In genomic region chr1:223920805-223921204, GRCh38 we compare ENCODE assay signal across 8 cellular contexts.
DNase-seq lines count a peak whose midpoint lies in the region; ATAC-seq and TF ChIP-seq lines count a peak whose summit lies in the region.
"Not testable (repeated sequence)": the region's sequence is repeated elsewhere in the genome, so short reads cannot be mapped to it uniquely, and the experiment has no call there.

No MANE protein-coding gene starts in this region.

- H3K27ac Mint-ChIP-seq in WTC11, type B pancreatic cell: not testable (repeated sequence)

- H3K9me1 ChIP-seq in IMR-90 (ENCODE audit: insufficient read depth, low read length), result not testable (repeated sequence)

- not testable (repeated sequence) for H3K18ac ChIP-seq in IMR-90 (ENCODE audit: low read depth, low read length)

- not testable (repeated sequence) for H2AK5ac ChIP-seq in IMR-90 (ENCODE audit: low read depth, low read length)

- H3K27me3 Mint-ChIP-seq in WTC11 (ENCODE audit: low read depth); type B pancreatic cell: not testable (repeated sequence)

- TF ChIP-seq CTCF in AG10803 (conservative IDR thresholded peaks at IDR 0.05; ENCODE audit: low read length) (peak; percentile 35), IMR-90 (conservative IDR thresholded peaks at IDR 0.05; ENCODE audit: low read depth, low read length) (peak; percentile 13; the same call in 1 of the 2 replicates), astrocyte of the cerebellum (IDR thresholded peaks at IDR 0.05; ENCODE audit: low read depth, low read length, missing control alignments) (peak; percentile 11), fibroblast of pulmonary artery (IDR thresholded peaks at IDR 0.05; ENCODE audit: low read length, missing control alignments) (peak; percentile 6), psoas muscle (IDR thresholded peaks at IDR 0.05) (peak; percentile 27), type B pancreatic cell (conservative IDR thresholded peaks at IDR 0.05) (peak; percentile 35)
- not testable (repeated sequence) for TF ChIP-seq CTCF in WTC11 (IDR thresholded peaks at IDR 0.05)

- not testable (repeated sequence) for H3K27me3 ChIP-seq in IMR-90 (ENCODE audit: control insufficient read depth, insufficient read depth, low read length); psoas muscle (ENCODE audit: insufficient read depth in 3 of 3, low read length in 2 of 3)

- H4K91ac ChIP-seq in IMR-90 (ENCODE audit: insufficient read depth, low read depth, low read length), result not testable (repeated sequence)

- not testable (repeated sequence) for H3K4me3 ChIP-seq in AG10803 (ENCODE audit: low read length); IMR-90 (ENCODE audit: insufficient read depth, low read depth, low read length); astrocyte of the cerebellum (ENCODE audit: low read depth, low read length); fibroblast of pulmonary artery (replicated peaks; ENCODE audit: low read depth, low read length); psoas muscle

- not testable (repeated sequence) for H4K5ac ChIP-seq in IMR-90 (ENCODE audit: low read depth, low read length)

- H3K14ac ChIP-seq in IMR-90 (replicated peaks; ENCODE audit: low read depth, low read length), result not testable (repeated sequence)

- not testable (repeated sequence) for H3K4ac ChIP-seq in IMR-90 (ENCODE audit: low read depth, low read length)

- H2AK9ac ChIP-seq in IMR-90 (replicated peaks; ENCODE audit: low read depth, low read length, poor library complexity), result not testable (repeated sequence)

- POLR2A ChIA-PET in IMR-90 (lab: Charles Lee; ENCODE audit: unreplicated experiment); WTC11 (lab: Charles Lee): not testable (repeated sequence)

- not testable (repeated sequence) for H2AFZ ChIP-seq in IMR-90 (replicated peaks; ENCODE audit: low read length, poor library complexity)

- not testable (repeated sequence) for H4K20me1 ChIP-seq in IMR-90 (ENCODE audit: insufficient read depth, low read length)

- TF ChIP-seq RAD21 in IMR-90 (IDR thresholded peaks at IDR 0.05; ENCODE audit: low read length), result 0 out of 2 replicates have a peak, but pooled peaks have one; percentile 17

- H2BK20ac ChIP-seq in IMR-90 (ENCODE audit: low read depth, low read length), result not testable (repeated sequence)

- WGBS in IMR-90 (ENCODE audit: extremely low coverage in 2 of 2, insufficient read length in 1 of 2), 2 experiments, result no CpG with 5 or more reads among the region's 4 CpGs
- WGBS in psoas muscle, 3 donors, result 89 to 100% (median 100%) methylated on average over 1 of the region's 4 CpGs

- CTCF ChIA-PET in IMR-90 (lab: Yijun Ruan, JAX); WTC11 (lab: Charles Lee): not testable (repeated sequence)

- H2BK120ac ChIP-seq in IMR-90 (ENCODE audit: low read depth, low read length), result not testable (repeated sequence)

- H3K9ac ChIP-seq in IMR-90 (ENCODE audit: low read depth, low read length), result not testable (repeated sequence)

- H3K56ac ChIP-seq in IMR-90 (ENCODE audit: extremely low read depth, insufficient read depth, low read length), result not testable (repeated sequence)

- H2BK5ac ChIP-seq in IMR-90 (ENCODE audit: low read depth, low read length, poor library complexity, severe bottlenecking), result not testable (repeated sequence)

- dilution Hi-C loops in IMR-90 (cut with HindIII; ENCODE audit: low sequenced_read_pairs, unreplicated experiment), result not testable (repeated sequence)

- not testable (repeated sequence) for H3K27ac ChIP-seq in IMR-90 (ENCODE audit: insufficient read depth, low read length); psoas muscle

- ATAC-seq in IMR-90 (ENCODE audit: low read depth); WTC11; left lobe of liver; psoas muscle: not testable (repeated sequence)

- in situ Hi-C loops in IMR-90 (cut with MboI; ENCODE audit: low sequenced_read_pairs); astrocyte of the cerebellum (cut with HindIII; ENCODE audit: low sequenced_read_pairs): not testable (repeated sequence)

- not testable (repeated sequence) for H3K79me1 ChIP-seq in IMR-90 (ENCODE audit: low read depth in 1 of 2, low read length in 2 of 2)

- not testable (repeated sequence) for H3K4me3 Mint-ChIP-seq in WTC11, type B pancreatic cell

- not testable (repeated sequence) for H3K4me1 ChIP-seq in IMR-90 (ENCODE audit: control insufficient read depth, insufficient read depth, low read length); psoas muscle

- H3K4me2 ChIP-seq in IMR-90 (ENCODE audit: low read depth, low read length), result not testable (repeated sequence)

- not testable (repeated sequence) for H3K9me3 ChIP-seq in IMR-90 (ENCODE audit: control insufficient read depth, insufficient read depth, low read length); psoas muscle

- not testable (repeated sequence) for H3K9me3 Mint-ChIP-seq in WTC11, type B pancreatic cell

- BruUV-seq in IMR-90 (replicated peaks; lab: Mats Ljungman, UMichigan), result not testable (repeated sequence)

- H3K36me3 Mint-ChIP-seq in WTC11, type B pancreatic cell: not testable (repeated sequence)

- not testable (repeated sequence) for H3K23ac ChIP-seq in IMR-90 (ENCODE audit: low read depth, low read length)

- not testable (repeated sequence) for H3K36me3 ChIP-seq in IMR-90 (ENCODE audit: control insufficient read depth, insufficient read depth, low read length); psoas muscle (ENCODE audit: insufficient read depth in 1 of 2, low read depth in 1 of 2)

- not testable (repeated sequence) for TF ChIP-seq POLR2A in IMR-90 (IDR thresholded peaks at IDR 0.05; ENCODE audit: low read depth, low read length)

- not testable (repeated sequence) for DNase-seq in AG10803 (ENCODE audit: low read depth); IMR-90; astrocyte of the cerebellum (ENCODE audit: low read depth); fibroblast of pulmonary artery (ENCODE audit: low read depth); type B pancreatic cell (ENCODE audit: extremely low spot score, unreplicated experiment)
- DNase-seq in WTC11 (ENCODE audit: low spot score) (peak; percentile 15), left lobe of liver (ENCODE audit: low spot score) (peak; percentile 54), psoas muscle (peak; percentile 31 to 57)

- H4K8ac ChIP-seq in IMR-90 (ENCODE audit: low read depth in 2 of 2, low read length in 2 of 2), result not testable (repeated sequence)

- not testable (repeated sequence) for H2BK15ac ChIP-seq in IMR-90 (ENCODE audit: low read depth, low read length)

- H3K4me1 Mint-ChIP-seq in WTC11; type B pancreatic cell (ENCODE audit: unreplicated experiment): not testable (repeated sequence)

- intact Hi-C loops in IMR-90 (cut with micrococcal nuclease); psoas muscle (cut with DNase I): not testable (repeated sequence)
